ENCODE assay signal across 8 cellular contexts in genomic region chr11:75350743-75351540, GRCh38. TPM values are rescaled to one million over a fixed set of nuclear protein-coding genes. Genes with fewer than 3 reads are reported as not detected.
DNase-seq lines count a peak whose midpoint lies in the region; ATAC-seq and TF ChIP-seq lines count a peak whose summit lies in the region.

No MANE protein-coding gene starts in this region.

- peak overlapping the region; percentile 99 for H3K4me3 Mint-ChIP-seq in Caco-2 (ENCODE audit: unreplicated experiment)
- H3K4me3 Mint-ChIP-seq in activated CD8-positive, alpha-beta T cell treated with anti-CD3 and anti-CD28 coated beads for 36 hours = peak overlapping the region; percentile 79
- H3K4me3 Mint-ChIP-seq in endodermal cell = peak overlapping the region; percentile 86

- CTCF ChIA-PET in Caco-2 (lab: Charles Lee) = interaction anchor here (0.7 to 3.9 kb wide), 4 partner anchors 11 to 36 kb away, joined by 3 to 35 read pairs (median 8); no protein-coding TSS in a partner anchor
- CTCF ChIA-PET in activated CD8-positive, alpha-beta T cell treated with anti-CD3 and anti-CD28 coated beads for 36 hours (lab: Charles Lee) = interaction anchor here (0.8 to 2.5 kb wide), 10 partner anchors 9 to 74 kb away, joined by 3 to 13 read pairs (median 5); no protein-coding TSS in a partner anchor

- TF ChIP-seq EP300 in tibial nerve (IDR thresholded peaks at IDR 0.05) = peak in 1 of 2 donors; percentile 40

- H3K27me3 ChIP-seq in Caco-2 (replicated peaks; ENCODE audit: control insufficient read depth, insufficient read depth, low read length) = no peaks in the 10 kb centered on the region
- H3K27me3 ChIP-seq in endodermal cell (ENCODE audit: control insufficient read depth, insufficient read depth, low read length, poor library complexity, severe bottlenecking) = no peaks in the 10 kb centered on the region
- H3K27me3 ChIP-seq in tibial nerve = no peaks in the 10 kb centered on the region

- ATAC-seq in activated CD8-positive, alpha-beta T cell treated with anti-CD3 and anti-CD28 coated beads for 36 hours = peak; percentile 55
- no peak for ATAC-seq in GM19023 (IDR thresholded peaks at IDR 0.05; ENCODE audit: unreplicated experiment)

- H3K36me3 Mint-ChIP-seq in Caco-2 (ENCODE audit: insufficient read depth, unreplicated experiment) (peaks cover 15% of the 10 kb centered on the region), endodermal cell (ENCODE audit: low read depth) (peaks cover 13% of the 10 kb centered on the region)
- no peaks in the 10 kb centered on the region for H3K36me3 Mint-ChIP-seq in activated CD8-positive, alpha-beta T cell treated with anti-CD3 and anti-CD28 coated beads for 36 hours (ENCODE audit: low read depth)

- no peak for TF ChIP-seq POLR2A in tibial nerve (IDR thresholded peaks at IDR 0.05)

- intact Hi-C loops in Caco-2 (cut with micrococcal nuclease; ENCODE audit: unreplicated experiment) = loop anchor here (2.0 kb wide), 1 partner anchor 22 kb away; no protein-coding TSS in a partner anchor
- intact Hi-C loops in activated CD8-positive, alpha-beta T cell treated with anti-CD3 and anti-CD28 coated beads for 36 hours (cut with micrococcal nuclease) = no loop called here

- POLR2A ChIA-PET in Caco-2 (lab: Charles Lee) = interaction anchor here (0.6 to 1.6 kb wide), 5 partner anchors 18 to 208 kb away, joined by 3 to 14 read pairs (median 6); no protein-coding TSS in a partner anchor
- POLR2A ChIA-PET in activated CD8-positive, alpha-beta T cell treated with anti-CD3 and anti-CD28 coated beads for 36 hours (lab: Charles Lee) = interaction anchor here (0.9 to 5.2 kb wide), 7 partner anchors 11 to 50 kb away, joined by 3 to 47 read pairs (median 8); no protein-coding TSS in a partner anchor

- H3K27ac Mint-ChIP-seq in Caco-2 (ENCODE audit: unreplicated experiment) (peak overlapping the region; percentile 98), endodermal cell (peak overlapping the region; percentile 93)
- H3K27ac Mint-ChIP-seq in activated CD8-positive, alpha-beta T cell treated with anti-CD3 and anti-CD28 coated beads for 36 hours = peak overlapping the region; percentile 83

- peak overlapping the region; percentile 73 for H3K9ac ChIP-seq in endodermal cell (ENCODE audit: extremely low read depth, low read length, poor library complexity, severe bottlenecking)

- BruUV-seq in Caco-2 (replicated peaks; lab: Mats Ljungman, UMichigan) = TSS peak; percentile 31

- no peaks in the 10 kb centered on the region; the same call in 1 of the 2 replicates for H3K36me3 ChIP-seq in Caco-2 (ENCODE audit: control insufficient read depth, insufficient read depth, low read length)
- peaks cover 27% of the 10 kb centered on the region for H3K36me3 ChIP-seq in endodermal cell (ENCODE audit: control insufficient read depth, insufficient read depth, low read length)
- no peaks in the 10 kb centered on the region for H3K36me3 ChIP-seq in tibial nerve

- H3K4me1 ChIP-seq in Caco-2 (peaks cover 49% of the 10 kb centered on the region), endodermal cell (ENCODE audit: control insufficient read depth, insufficient read depth, low read length) (peaks cover 19% of the 10 kb centered on the region), tibial nerve (peaks cover 0 to 71% (median 39%) of the 10 kb centered on the region in 4 donors)

- H3K27ac ChIP-seq in endodermal cell (ENCODE audit: low read depth, low read length) (no peak overlapping the region), tibial nerve (peak overlapping the region; percentile 67 to 95 (median 92))

- H3K4me3 ChIP-seq in Caco-2 (ENCODE audit: low read depth, low read length) = peak overlapping the region; percentile 56
- peak overlapping the region; percentile 90 for H3K4me3 ChIP-seq in endodermal cell (ENCODE audit: low read length)
- peak overlapping the region; percentile 45 to 83 (median 68) for H3K4me3 ChIP-seq in tibial nerve

- H3K4me1 Mint-ChIP-seq in Caco-2 (ENCODE audit: low read depth, unreplicated experiment) (peaks cover 49% of the 10 kb centered on the region), endodermal cell (peaks cover 59% of the 10 kb centered on the region)
- peaks cover 60% of the 10 kb centered on the region for H3K4me1 Mint-ChIP-seq in activated CD8-positive, alpha-beta T cell treated with anti-CD3 and anti-CD28 coated beads for 36 hours (ENCODE audit: low read depth)

- H3K27me3 Mint-ChIP-seq in Caco-2 (ENCODE audit: insufficient read depth, unreplicated experiment) (no peaks in the 10 kb centered on the region), endodermal cell (ENCODE audit: insufficient read depth) (no peaks in the 10 kb centered on the region)
- H3K27me3 Mint-ChIP-seq in activated CD8-positive, alpha-beta T cell treated with anti-CD3 and anti-CD28 coated beads for 36 hours = no peaks in the 10 kb centered on the region

- peak in 1 of 2 experiments; percentile 57 for DNase-seq in Caco-2
- DNase-seq in M059J (ENCODE audit: low read depth) = peak; percentile 31
- peak; percentile 71 for DNase-seq in activated CD8-positive, alpha-beta T cell treated with anti-CD3 and anti-CD28 coated beads for 36 hours
- DNase-seq in endodermal cell = peak; percentile 87
- peak; percentile 50 for DNase-seq in myocyte (ENCODE audit: low read depth)
- DNase-seq in tibial nerve (ENCODE audit: low spot score in 2 of 2) = peak in 1 of 2 donors; percentile 28
- no peak for DNase-seq in NCI-H226

- H3K9me3 ChIP-seq in Caco-2 (no peaks in the 10 kb centered on the region), endodermal cell (ENCODE audit: control insufficient read depth, low read length) (no peaks in the 10 kb centered on the region), tibial nerve (no peaks in the 10 kb centered on the region)

- H3K9me3 Mint-ChIP-seq in Caco-2 (ENCODE audit: unreplicated experiment) (no peaks in the 10 kb centered on the region), endodermal cell (no peaks in the 10 kb centered on the region)
- H3K9me3 Mint-ChIP-seq in activated CD8-positive, alpha-beta T cell treated with anti-CD3 and anti-CD28 coated beads for 36 hours = no peaks in the 10 kb centered on the region

- peak in 1 of 2 experiments; percentile 42 for TF ChIP-seq CTCF in Caco-2 (IDR thresholded peaks at IDR 0.05; ENCODE audit: insufficient read depth in 1 of 2, low read depth in 1 of 2, low read length in 1 of 2, severe bottlenecking in 1 of 2, unreplicated experiment in 1 of 2)
- peak; percentile 30 for TF ChIP-seq CTCF in activated CD8-positive, alpha-beta T cell treated with anti-CD3 and anti-CD28 coated beads for 36 hours (IDR thresholded peaks at IDR 0.05)
- TF ChIP-seq CTCF in endodermal cell (conservative IDR thresholded peaks at IDR 0.05) = peak; percentile 57
- peak in 2 of 5 experiments; percentile 9 to 23 for TF ChIP-seq CTCF in tibial nerve (IDR thresholded peaks at IDR 0.05)

- 8 to 16% methylated on average over 21 to 47 of the region's 47 CpGs for WGBS in endodermal cell (ENCODE audit: insufficient coverage in 1 of 2, insufficient read length in 1 of 2), 2 experiments
- 8 to 9% methylated on average over 27 to 42 of the region's 47 CpGs for WGBS in tibial nerve, 2 donors

RNA-seq across cellular contexts. Expression of gene ARRB1, which starts 0.5 kb away (rescaled TPM):
- total RNA-seq in Caco-2 (2022) (115 and 116 TPM in 2 replicates), endodermal cell (100 to 1,000 TPM in 1 of 2 donors, 10 to 100 TPM in 1; 41.7 to 128 TPM), myocyte (17.2 and 23.0 TPM in 2 replicates), tibial nerve (10 to 100 TPM; 38.2 to 68.1 (median 45.8) TPM)
- total RNA-seq in M059J (2014; rRNA removed; shearing (Covaris generic)) = 5.8 and 9.1 TPM in 2 replicates
- total RNA-seq in activated CD8-positive, alpha-beta T cell treated with anti-CD3 and anti-CD28 coated beads for 36 hours = 10 to 100 TPM; 16.2 to 18.8 TPM
- polyA plus RNA-seq in endodermal cell (2013, experiment 1 of 2) = 19.7 TPM
- polyA plus RNA-seq in endodermal cell (2013, experiment 2 of 2) = 23.1 TPM
- 20.9 TPM for polyA plus RNA-seq in myocyte (2012)

RNA-seq across cellular contexts. Expression of gene RPS3, which starts 48.4 kb away (rescaled TPM):
- total RNA-seq in Caco-2 (2022) (6,280 and 6,333 TPM in 2 replicates), endodermal cell (1,000 to 10,000 TPM; 2,923 to 3,877 TPM), myocyte (652 and 822 TPM in 2 replicates), tibial nerve (1,000 to 10,000 TPM; 1,012 to 1,395 (median 1,115) TPM)
- 795 and 1,166 TPM in 2 replicates for total RNA-seq in M059J (2014; rRNA removed; shearing (Covaris generic))
- total RNA-seq in activated CD8-positive, alpha-beta T cell treated with anti-CD3 and anti-CD28 coated beads for 36 hours = 1,000 to 10,000 TPM; 4,906 to 4,954 TPM
- polyA plus RNA-seq in endodermal cell (2013, experiment 1 of 2) = 3,185 TPM
- polyA plus RNA-seq in endodermal cell (2013, experiment 2 of 2) = 3,073 TPM
- 1,922 TPM for polyA plus RNA-seq in myocyte (2012)
